Comparison of ENCODE assay signal across 8 cellular contexts in genomic region chr10:484441-484924, GRCh38.
DNase-seq lines count a peak whose midpoint lies in the region; ATAC-seq, FAIRE-seq and TF ChIP-seq lines count a peak whose summit lies in the region.

No MANE protein-coding gene starts in this region.

- H3K9me2 ChIP-seq in PC-3 (replicated peaks; ENCODE audit: low read length) = no peaks in the 10 kb centered on the region

- no peaks in the 10 kb centered on the region for H3K36me3 ChIP-seq in PC-3 (ENCODE audit: low read depth, low read length)
- H3K36me3 ChIP-seq in bronchial epithelial cell (ENCODE audit: control insufficient read depth, insufficient read depth, low read length) = no peaks in the 10 kb centered on the region
- no peaks in the 10 kb centered on the region for H3K36me3 ChIP-seq in right lobe of liver
- H3K36me3 ChIP-seq in tibial nerve = peaks cover 0 to 6% (median 0%) of the 10 kb centered on the region in 3 donors

- H3F3A ChIP-seq in PC-3 (ENCODE audit: low read length, unreplicated experiment) = no peaks in the 10 kb centered on the region

- H3K79me2 ChIP-seq in PC-3 (ENCODE audit: low read length) = no peaks in the 10 kb centered on the region

- WGBS in right lobe of liver (ENCODE audit: insufficient coverage, low coverage, low lambda C conversion rate, missing lambda C conversion rate) = 57% methylated on average over 19 of the region's 24 CpGs
- 48 to 62% methylated on average over 24 of the region's 24 CpGs for WGBS in tibial nerve, 2 donors

- peak; percentile 58 for DNase-seq in ACHN
- peak; percentile 36 for DNase-seq in PC-3
- DNase-seq in bronchial epithelial cell (ENCODE audit: low read depth) = no peak
- DNase-seq in right lobe of liver = peak in 2 of 3 donors; percentile 47 to 58
- DNase-seq in tibial nerve (ENCODE audit: low spot score in 2 of 2) = no peak

- H3K4me3 ChIP-seq in PC-3 (ENCODE audit: low read length) (peak overlapping the region; percentile 77), bronchial epithelial cell (ENCODE audit: low read depth, low read length) (peak overlapping the region; percentile 38), right lobe of liver (peak overlapping the region; percentile 49 to 56 (median 56)), tibial nerve (peak overlapping the region; percentile 16 to 46 (median 36))

- H3K9me3 ChIP-seq in PC-3 (ENCODE audit: low read length) (no peaks in the 10 kb centered on the region), right lobe of liver (no peaks in the 10 kb centered on the region), tibial nerve (no peaks in the 10 kb centered on the region)

- FAIRE-seq in bronchial epithelial cell (lab: Jason Lieb, UNC) = no peak

- peak overlapping the region; percentile 79 for H2AFZ ChIP-seq in PC-3 (ENCODE audit: low read length)

- TF ChIP-seq EP300 in tibial nerve (IDR thresholded peaks at IDR 0.05) = no peak

- in situ Hi-C loops in ACHN (cut with HindIII; ENCODE audit: low pct_ligation_motif_present, low pct_unique_long_range_greater_than_20kb, low sequenced_read_pairs) = no loop called here

- H4K20me1 ChIP-seq in PC-3 (ENCODE audit: low read length) = no peaks in the 10 kb centered on the region

- H3K27ac ChIP-seq in PC-3 (ENCODE audit: low read length) (no peak overlapping the region), right lobe of liver (peak overlapping the region; percentile 57 to 68 (median 59)), tibial nerve (peak overlapping the region; percentile 66 to 78 (median 74))

- BruUV-seq in PC-3 (replicated peaks; lab: Mats Ljungman, UMichigan) = TSS peak; percentile 63

- intact Hi-C loops in PC-3 (cut with micrococcal nuclease) (loop anchor here (10.0 kb wide), 1 partner anchor 250 kb away; no protein-coding TSS in a partner anchor), right lobe of liver (cut with DNase I) (no loop called here)

- ATAC-seq in GM21515 (IDR thresholded peaks at IDR 0.05; ENCODE audit: unreplicated experiment) (peak; percentile 62), PC-3 (peak; percentile 82), right lobe of liver (peak; percentile 79 to 87 (median 84)), GM18520 (IDR thresholded peaks at IDR 0.05; ENCODE audit: unreplicated experiment) (no peak), GM21367 (IDR thresholded peaks at IDR 0.05; ENCODE audit: unreplicated experiment) (no peak)

- TF ChIP-seq POLR2A in right lobe of liver (IDR thresholded peaks at IDR 0.05) (no peak), tibial nerve (IDR thresholded peaks at IDR 0.05) (no peak)

- peak overlapping the region; percentile 74 for H3K9ac ChIP-seq in PC-3 (ENCODE audit: low read length)

- CTCF ChIA-PET in PC-3 (lab: Charles Lee) = no interaction called here

- no peaks in the 10 kb centered on the region for H3K4me1 ChIP-seq in PC-3 (ENCODE audit: insufficient read depth, low read length)
- H3K4me1 ChIP-seq in right lobe of liver = no peaks in the 10 kb centered on the region
- H3K4me1 ChIP-seq in tibial nerve = peaks cover 0 to 31% (median 5%) of the 10 kb centered on the region in 4 donors

- peak overlapping the region; percentile 92 for H3K4me2 ChIP-seq in PC-3 (ENCODE audit: low read length)

- H3K27me3 ChIP-seq in PC-3 (ENCODE audit: low read length) (no peaks in the 10 kb centered on the region), bronchial epithelial cell (ENCODE audit: control insufficient read depth, insufficient read depth, low read length) (no peaks in the 10 kb centered on the region), right lobe of liver (no peaks in the 10 kb centered on the region), tibial nerve (no peaks in the 10 kb centered on the region)

- POLR2A ChIA-PET in PC-3 (lab: Charles Lee; ENCODE audit: unreplicated experiment) = no interaction called here

- TF ChIP-seq CTCF in PC-3 (conservative IDR thresholded peaks at IDR 0.05; ENCODE audit: low read depth, low read length) = no peak
- no peak for TF ChIP-seq CTCF in bronchial epithelial cell (IDR thresholded peaks at IDR 0.05; ENCODE audit: insufficient read depth, low read length, severe bottlenecking)
- TF ChIP-seq CTCF in right lobe of liver (IDR thresholded peaks at IDR 0.05) = no peak
- TF ChIP-seq CTCF in tibial nerve (IDR thresholded peaks at IDR 0.05) = no peak

Comparison
In these comparisons a context has a peak if more than half of its experiments do, and no peak if none do; other contexts are left out.
1. DNase-seq: peak in ACHN (single experiment), PC-3 (single experiment) and right lobe of liver (2 of 3); none in bronchial epithelial cell (single experiment) and tibial nerve (0 of 2).
2. ATAC-seq: peak in GM21515 (single experiment), PC-3 (single experiment) and right lobe of liver (4 of 4); none in GM18520 (single experiment) and GM21367 (single experiment).
3. Peak in every context shown above with its lines, with median percentiles within 50 percentile points of each other: H3K4me3 ChIP-seq.